Comparison of ENCODE assay signal across 8 cellular contexts in genomic region chr21:42833439-42833815, GRCh38. TPM values are rescaled to one million over a fixed set of nuclear protein-coding genes. Genes with fewer than 3 reads are reported as not detected.
DNase-seq lines count a peak whose midpoint lies in the region; ATAC-seq and TF ChIP-seq lines count a peak whose summit lies in the region.

No MANE protein-coding gene starts in this region.

- no peak overlapping the region for H3K9ac ChIP-seq in neural cell (ENCODE audit: low read length)

- H3K4me3 Mint-ChIP-seq in T-helper 17 cell, result peak overlapping the region; percentile 92

- H3K9me2 ChIP-seq in neural cell (ENCODE audit: insufficient read depth, low read length), result no peaks in the 10 kb centered on the region

- H2AFZ ChIP-seq in neural cell (ENCODE audit: low read depth, low read length), result no peak overlapping the region

- H3K4me1 Mint-ChIP-seq in T-helper 17 cell, result peaks cover 19% of the 10 kb centered on the region

- TF ChIP-seq RAD21 in neural cell (conservative IDR thresholded peaks at IDR 0.05), result peak; percentile 37

- intact Hi-C loops in body of pancreas (cut with DNase I), result no loop called here

- no peak overlapping the region for H3K4me2 ChIP-seq in neural cell (ENCODE audit: low read length)

- H3K27me3 ChIP-seq in body of pancreas, result no peaks in the 10 kb centered on the region
- H3K27me3 ChIP-seq in neural cell (ENCODE audit: insufficient read depth, low read depth, low read length), result no peaks in the 10 kb centered on the region

- peak overlapping the region; percentile 86 for H3K27ac Mint-ChIP-seq in T-helper 17 cell

- H3K9me3 ChIP-seq in T-helper 17 cell (ENCODE audit: control insufficient read depth, low read length, poor library complexity, severe bottlenecking) (no peaks in the 10 kb centered on the region), body of pancreas (no peaks in the 10 kb centered on the region), neural cell (ENCODE audit: low read length) (no peaks in the 10 kb centered on the region)

- peaks cover 7% of the 10 kb centered on the region for H3K27me3 Mint-ChIP-seq in T-helper 17 cell

- no peaks in the 10 kb centered on the region for H3K79me2 ChIP-seq in neural cell (replicated peaks; ENCODE audit: insufficient read depth, low read length)

- peaks cover 2% of the 10 kb centered on the region for H3K36me3 Mint-ChIP-seq in T-helper 17 cell (ENCODE audit: low read depth)

- DNase-seq in ELR (ENCODE audit: low read depth) (peak; percentile 50), KBM-7 (peak; percentile 68), T-helper 17 cell (peak in 1 of 3 donors; percentile 37), body of pancreas (peak in 2 of 4 donors; percentile 39 to 43), NCI-H2227 (lab: John Stamatoyannopoulos, UW; ENCODE audit: unreplicated experiment) (no peak)

- peaks cover 5% of the 10 kb centered on the region for H3K4me1 ChIP-seq in body of pancreas

- peak in 4 of 7 experiments; percentile 23 to 31 (median 28) for TF ChIP-seq CTCF in body of pancreas (IDR thresholded peaks at IDR 0.05)
- TF ChIP-seq CTCF in neural cell (IDR thresholded peaks at IDR 0.05; ENCODE audit: poor library complexity, severe bottlenecking), result peak; percentile 45

- no peaks in the 10 kb centered on the region for H3F3A ChIP-seq in neural cell (ENCODE audit: insufficient read depth, low read length, poor library complexity, severe bottlenecking)

- in situ Hi-C loops in KBM-7 (cut with MboI; ENCODE audit: low pct_unique_long_range_greater_than_20kb, low sequenced_read_pairs), result loop anchor here (25.0 kb wide), 1 partner anchor 246 kb away; no protein-coding TSS in a partner anchor

- WGBS in body of pancreas, 2 donors, result 41 to 48% methylated on average over 8 to 11 of the region's 11 CpGs

- H3K4me3 ChIP-seq in body of pancreas (no peak overlapping the region), neural cell (ENCODE audit: low read length) (no peak overlapping the region)

- ATAC-seq in T-helper 17 cell, result peak; percentile 84
- no peak for ATAC-seq in body of pancreas
- ATAC-seq in GM18498 (IDR thresholded peaks at IDR 0.05; ENCODE audit: unreplicated experiment), result no peak
- ATAC-seq in GM18519 (IDR thresholded peaks at IDR 0.05; ENCODE audit: low FRiP score, unreplicated experiment), result no peak

- no peaks in the 10 kb centered on the region for H4K20me1 ChIP-seq in neural cell (ENCODE audit: insufficient read depth)

- H3K27ac ChIP-seq in body of pancreas (no peak overlapping the region), neural cell (ENCODE audit: low read length) (no peak overlapping the region)

- no peak for TF ChIP-seq POLR2A in body of pancreas (IDR thresholded peaks at IDR 0.05)

- H3K36me3 ChIP-seq in body of pancreas (replicated peaks in 1 of 2; ENCODE audit: insufficient read depth in 1 of 2, low read depth in 2 of 2) (no peaks in the 10 kb centered on the region), neural cell (ENCODE audit: insufficient read depth, low read length) (no peaks in the 10 kb centered on the region)

- no peak for TF ChIP-seq EP300 in neural cell (conservative IDR thresholded peaks at IDR 0.05; ENCODE audit: poor library complexity, severe bottlenecking)

TF ChIP-seq in neural cell, 6 proteins besides CTCF, POLR2A, EP300 and RAD21:
- TF ChIP-seq SMC3 (conservative IDR thresholded peaks at IDR 0.05; ENCODE audit: poor library complexity), result peak; percentile 53
- no peak for TF ChIP-seq POLR2AphosphoS5 (IDR thresholded peaks at IDR 0.05)
TF ChIP-seq in neural cell: peak in this region for 1.

RNA-seq across cellular contexts. Expression of gene WDR4, which starts 45.9 kb away (rescaled TPM):
- 10 to 100 TPM; 15.4 to 23.5 TPM for total RNA-seq in T-helper 17 cell
- 10 to 100 TPM in 1 of 2 donors, 1 to 10 TPM in 1; 8.0 to 37.9 TPM for total RNA-seq in body of pancreas
- 5.5 and 9.2 TPM in 2 replicates for polyA plus RNA-seq in neural cell
- polyA minus RNA-seq in neural cell, result 14.1 and 17.3 TPM in 2 replicates

RNA-seq across cellular contexts. Expression of gene NDUFV3, which starts 59.7 kb away (rescaled TPM):
- total RNA-seq in T-helper 17 cell, result 10 to 100 TPM; 17.8 to 18.0 TPM
- 10 to 100 TPM; 42.3 to 55.0 TPM for total RNA-seq in body of pancreas
- 19.4 and 22.7 TPM in 2 replicates for polyA plus RNA-seq in neural cell
- polyA minus RNA-seq in neural cell, result 45.4 and 45.8 TPM in 2 replicates
